In the genomic region with DNA sequence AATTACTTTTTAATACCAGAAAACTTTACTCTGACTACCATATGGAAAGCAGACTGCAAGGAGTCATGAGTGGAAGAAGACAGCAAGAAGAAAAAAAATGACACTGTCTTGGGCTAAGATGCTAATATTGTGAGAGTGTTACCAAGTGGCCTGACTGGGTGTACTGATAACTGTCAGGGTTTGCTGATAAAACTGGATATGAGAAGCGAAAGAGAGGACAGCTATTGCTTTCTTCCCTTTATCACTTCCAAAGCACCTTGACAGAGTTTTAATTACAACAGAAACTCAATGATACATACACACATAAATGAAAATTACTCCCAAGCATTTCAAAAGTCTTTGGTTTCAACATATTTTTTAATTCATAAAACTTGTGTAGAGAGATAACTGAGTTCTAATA, we compare ENCODE assay signal across 1 cellular context.
TF ChIP-seq lines count a peak whose summit lies in the region.

No MANE protein-coding gene starts in this region.

TF ChIP-seq in K562, 482 proteins besides CTCF, POLR2A, EP300 and RAD21 (continued from another document and continues in another):
- TF ChIP-seq, protein P1, sequence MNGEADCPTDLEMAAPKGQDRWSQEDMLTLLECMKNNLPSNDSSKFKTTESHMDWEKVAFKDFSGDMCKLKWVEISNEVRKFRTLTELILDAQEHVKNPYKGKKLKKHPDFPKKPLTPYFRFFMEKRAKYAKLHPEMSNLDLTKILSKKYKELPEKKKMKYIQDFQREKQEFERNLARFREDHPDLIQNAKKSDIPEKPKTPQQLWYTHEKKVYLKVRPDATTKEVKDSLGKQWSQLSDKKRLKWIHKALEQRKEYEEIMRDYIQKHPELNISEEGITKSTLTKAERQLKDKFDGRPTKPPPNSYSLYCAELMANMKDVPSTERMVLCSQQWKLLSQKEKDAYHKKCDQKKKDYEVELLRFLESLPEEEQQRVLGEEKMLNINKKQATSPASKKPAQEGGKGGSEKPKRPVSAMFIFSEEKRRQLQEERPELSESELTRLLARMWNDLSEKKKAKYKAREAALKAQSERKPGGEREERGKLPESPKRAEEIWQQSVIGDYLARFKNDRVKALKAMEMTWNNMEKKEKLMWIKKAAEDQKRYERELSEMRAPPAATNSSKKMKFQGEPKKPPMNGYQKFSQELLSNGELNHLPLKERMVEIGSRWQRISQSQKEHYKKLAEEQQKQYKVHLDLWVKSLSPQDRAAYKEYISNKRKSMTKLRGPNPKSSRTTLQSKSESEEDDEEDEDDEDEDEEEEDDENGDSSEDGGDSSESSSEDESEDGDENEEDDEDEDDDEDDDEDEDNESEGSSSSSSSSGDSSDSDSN (IDR thresholded peaks at IDR 0.05; ENCODE audit: borderline replicate concordance in 1 of 2, low read depth in 2 of 2, low read length in 2 of 2), result no peak
- TF ChIP-seq TAF7 (tag; IDR thresholded peaks at IDR 0.05), result no peak
- TF ChIP-seq ZKSCAN8 (CRISPR knock-in tag; IDR thresholded peaks at IDR 0.05), result no peak; the same call in 1 of the 2 replicates
- TF ChIP-seq DDX20 (tag; IDR thresholded peaks at IDR 0.05; ENCODE audit: low read depth), result no peak
- TF ChIP-seq, protein P2, sequence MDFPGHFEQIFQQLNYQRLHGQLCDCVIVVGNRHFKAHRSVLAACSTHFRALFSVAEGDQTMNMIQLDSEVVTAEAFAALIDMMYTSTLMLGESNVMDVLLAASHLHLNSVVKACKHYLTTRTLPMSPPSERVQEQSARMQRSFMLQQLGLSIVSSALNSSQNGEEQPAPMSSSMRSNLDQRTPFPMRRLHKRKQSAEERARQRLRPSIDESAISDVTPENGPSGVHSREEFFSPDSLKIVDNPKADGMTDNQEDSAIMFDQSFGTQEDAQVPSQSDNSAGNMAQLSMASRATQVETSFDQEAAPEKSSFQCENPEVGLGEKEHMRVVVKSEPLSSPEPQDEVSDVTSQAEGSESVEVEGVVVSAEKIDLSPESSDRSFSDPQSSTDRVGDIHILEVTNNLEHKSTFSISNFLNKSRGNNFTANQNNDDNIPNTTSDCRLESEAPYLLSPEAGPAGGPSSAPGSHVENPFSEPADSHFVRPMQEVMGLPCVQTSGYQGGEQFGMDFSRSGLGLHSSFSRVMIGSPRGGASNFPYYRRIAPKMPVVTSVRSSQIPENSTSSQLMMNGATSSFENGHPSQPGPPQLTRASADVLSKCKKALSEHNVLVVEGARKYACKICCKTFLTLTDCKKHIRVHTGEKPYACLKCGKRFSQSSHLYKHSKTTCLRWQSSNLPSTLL (IDR thresholded peaks at IDR 0.05), result no peak
- no peak for TF ChIP-seq HDAC8 (tag; IDR thresholded peaks at IDR 0.05)
- TF ChIP-seq, protein P3, sequence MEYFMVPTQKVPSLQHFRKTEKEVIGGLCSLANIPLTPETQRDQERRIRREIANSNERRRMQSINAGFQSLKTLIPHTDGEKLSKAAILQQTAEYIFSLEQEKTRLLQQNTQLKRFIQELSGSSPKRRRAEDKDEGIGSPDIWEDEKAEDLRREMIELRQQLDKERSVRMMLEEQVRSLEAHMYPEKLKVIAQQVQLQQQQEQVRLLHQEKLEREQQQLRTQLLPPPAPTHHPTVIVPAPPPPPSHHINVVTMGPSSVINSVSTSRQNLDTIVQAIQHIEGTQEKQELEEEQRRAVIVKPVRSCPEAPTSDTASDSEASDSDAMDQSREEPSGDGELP (CRISPR knock-in tag; IDR thresholded peaks at IDR 0.05; ENCODE audit: borderline replicate concordance), result no peak
- peak in 1 of 2 experiments; percentile 86; a peak in 3 of 4 replicates for TF ChIP-seq RCOR1 (IDR thresholded peaks at IDR 0.05; ENCODE audit: borderline replicate concordance in 1 of 2, low read depth in 2 of 2, low read length in 2 of 2)
- TF ChIP-seq, protein P4, sequence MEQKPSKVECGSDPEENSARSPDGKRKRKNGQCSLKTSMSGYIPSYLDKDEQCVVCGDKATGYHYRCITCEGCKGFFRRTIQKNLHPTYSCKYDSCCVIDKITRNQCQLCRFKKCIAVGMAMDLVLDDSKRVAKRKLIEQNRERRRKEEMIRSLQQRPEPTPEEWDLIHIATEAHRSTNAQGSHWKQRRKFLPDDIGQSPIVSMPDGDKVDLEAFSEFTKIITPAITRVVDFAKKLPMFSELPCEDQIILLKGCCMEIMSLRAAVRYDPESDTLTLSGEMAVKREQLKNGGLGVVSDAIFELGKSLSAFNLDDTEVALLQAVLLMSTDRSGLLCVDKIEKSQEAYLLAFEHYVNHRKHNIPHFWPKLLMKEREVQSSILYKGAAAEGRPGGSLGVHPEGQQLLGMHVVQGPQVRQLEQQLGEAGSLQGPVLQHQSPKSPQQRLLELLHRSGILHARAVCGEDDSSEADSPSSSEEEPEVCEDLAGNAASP (IDR thresholded peaks at IDR 0.05), result no peak
- no peak for TF ChIP-seq ERF (CRISPR knock-in tag; IDR thresholded peaks at IDR 0.05)
- no peak for TF ChIP-seq RBM15 (IDR thresholded peaks at IDR 0.05; ENCODE audit: insufficient read depth, low read length)
- TF ChIP-seq CSDE1 (IDR thresholded peaks at IDR 0.05), result no peak
- TF ChIP-seq, protein P5, sequence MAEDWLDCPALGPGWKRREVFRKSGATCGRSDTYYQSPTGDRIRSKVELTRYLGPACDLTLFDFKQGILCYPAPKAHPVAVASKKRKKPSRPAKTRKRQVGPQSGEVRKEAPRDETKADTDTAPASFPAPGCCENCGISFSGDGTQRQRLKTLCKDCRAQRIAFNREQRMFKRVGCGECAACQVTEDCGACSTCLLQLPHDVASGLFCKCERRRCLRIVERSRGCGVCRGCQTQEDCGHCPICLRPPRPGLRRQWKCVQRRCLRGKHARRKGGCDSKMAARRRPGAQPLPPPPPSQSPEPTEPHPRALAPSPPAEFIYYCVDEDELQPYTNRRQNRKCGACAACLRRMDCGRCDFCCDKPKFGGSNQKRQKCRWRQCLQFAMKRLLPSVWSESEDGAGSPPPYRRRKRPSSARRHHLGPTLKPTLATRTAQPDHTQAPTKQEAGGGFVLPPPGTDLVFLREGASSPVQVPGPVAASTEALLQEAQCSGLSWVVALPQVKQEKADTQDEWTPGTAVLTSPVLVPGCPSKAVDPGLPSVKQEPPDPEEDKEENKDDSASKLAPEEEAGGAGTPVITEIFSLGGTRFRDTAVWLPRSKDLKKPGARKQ (CRISPR knock-in tag; IDR thresholded peaks at IDR 0.05), result no peak
- no peak for TF ChIP-seq ZNF431 (CRISPR knock-in tag; IDR thresholded peaks at IDR 0.05)
- TF ChIP-seq, protein P6, sequence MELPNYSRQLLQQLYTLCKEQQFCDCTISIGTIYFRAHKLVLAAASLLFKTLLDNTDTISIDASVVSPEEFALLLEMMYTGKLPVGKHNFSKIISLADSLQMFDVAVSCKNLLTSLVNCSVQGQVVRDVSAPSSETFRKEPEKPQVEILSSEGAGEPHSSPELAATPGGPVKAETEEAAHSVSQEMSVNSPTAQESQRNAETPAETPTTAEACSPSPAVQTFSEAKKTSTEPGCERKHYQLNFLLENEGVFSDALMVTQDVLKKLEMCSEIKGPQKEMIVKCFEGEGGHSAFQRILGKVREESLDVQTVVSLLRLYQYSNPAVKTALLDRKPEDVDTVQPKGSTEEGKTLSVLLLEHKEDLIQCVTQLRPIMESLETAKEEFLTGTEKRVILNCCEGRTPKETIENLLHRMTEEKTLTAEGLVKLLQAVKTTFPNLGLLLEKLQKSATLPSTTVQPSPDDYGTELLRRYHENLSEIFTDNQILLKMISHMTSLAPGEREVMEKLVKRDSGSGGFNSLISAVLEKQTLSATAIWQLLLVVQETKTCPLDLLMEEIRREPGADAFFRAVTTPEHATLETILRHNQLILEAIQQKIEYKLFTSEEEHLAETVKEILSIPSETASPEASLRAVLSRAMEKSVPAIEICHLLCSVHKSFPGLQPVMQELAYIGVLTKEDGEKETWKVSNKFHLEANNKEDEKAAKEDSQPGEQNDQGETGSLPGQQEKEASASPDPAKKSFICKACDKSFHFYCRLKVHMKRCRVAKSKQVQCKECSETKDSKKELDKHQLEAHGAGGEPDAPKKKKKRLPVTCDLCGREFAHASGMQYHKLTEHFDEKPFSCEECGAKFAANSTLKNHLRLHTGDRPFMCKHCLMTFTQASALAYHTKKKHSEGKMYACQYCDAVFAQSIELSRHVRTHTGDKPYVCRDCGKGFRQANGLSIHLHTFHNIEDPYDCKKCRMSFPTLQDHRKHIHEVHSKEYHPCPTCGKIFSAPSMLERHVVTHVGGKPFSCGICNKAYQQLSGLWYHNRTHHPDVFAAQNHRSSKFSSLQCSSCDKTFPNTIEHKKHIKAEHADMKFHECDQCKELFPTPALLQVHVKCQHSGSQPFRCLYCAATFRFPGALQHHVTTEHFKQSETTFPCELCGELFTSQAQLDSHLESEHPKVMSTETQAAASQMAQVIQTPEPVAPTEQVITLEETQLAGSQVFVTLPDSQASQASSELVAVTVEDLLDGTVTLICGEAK (IDR thresholded peaks at IDR 0.05), result no peak
- TF ChIP-seq, protein P6 (CRISPR knock-in tag; IDR thresholded peaks at IDR 0.05), result no peak
- no peak for TF ChIP-seq HCFC1 (IDR thresholded peaks at IDR 0.05; ENCODE audit: low read depth, low read length)
- TF ChIP-seq, protein P7, sequence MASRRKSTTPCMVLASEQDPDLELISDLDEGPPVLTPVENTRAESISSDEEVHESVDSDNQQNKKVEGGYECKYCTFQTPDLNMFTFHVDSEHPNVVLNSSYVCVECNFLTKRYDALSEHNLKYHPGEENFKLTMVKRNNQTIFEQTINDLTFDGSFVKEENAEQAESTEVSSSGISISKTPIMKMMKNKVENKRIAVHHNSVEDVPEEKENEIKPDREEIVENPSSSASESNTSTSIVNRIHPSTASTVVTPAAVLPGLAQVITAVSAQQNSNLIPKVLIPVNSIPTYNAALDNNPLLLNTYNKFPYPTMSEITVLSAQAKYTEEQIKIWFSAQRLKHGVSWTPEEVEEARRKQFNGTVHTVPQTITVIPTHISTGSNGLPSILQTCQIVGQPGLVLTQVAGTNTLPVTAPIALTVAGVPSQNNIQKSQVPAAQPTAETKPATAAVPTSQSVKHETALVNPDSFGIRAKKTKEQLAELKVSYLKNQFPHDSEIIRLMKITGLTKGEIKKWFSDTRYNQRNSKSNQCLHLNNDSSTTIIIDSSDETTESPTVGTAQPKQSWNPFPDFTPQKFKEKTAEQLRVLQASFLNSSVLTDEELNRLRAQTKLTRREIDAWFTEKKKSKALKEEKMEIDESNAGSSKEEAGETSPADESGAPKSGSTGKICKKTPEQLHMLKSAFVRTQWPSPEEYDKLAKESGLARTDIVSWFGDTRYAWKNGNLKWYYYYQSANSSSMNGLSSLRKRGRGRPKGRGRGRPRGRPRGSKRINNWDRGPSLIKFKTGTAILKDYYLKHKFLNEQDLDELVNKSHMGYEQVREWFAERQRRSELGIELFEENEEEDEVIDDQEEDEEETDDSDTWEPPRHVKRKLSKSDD (conservative IDR thresholded peaks at IDR 0.05; ENCODE audit: low read length), result no peak
- no peak for TF ChIP-seq ZNF121 (CRISPR knock-in tag; conservative IDR thresholded peaks at IDR 0.05)
- TF ChIP-seq HNRNPH1 (optimal IDR thresholded peaks at IDR 0.05; ENCODE audit: low read depth, low read length), result no peak
- TF ChIP-seq ZNF764 (CRISPR knock-in tag; IDR thresholded peaks at IDR 0.05; ENCODE audit: low read depth), result no peak
- TF ChIP-seq MTA3 (IDR thresholded peaks at IDR 0.05; ENCODE audit: borderline replicate concordance), result no peak
- TF ChIP-seq, protein P8, sequence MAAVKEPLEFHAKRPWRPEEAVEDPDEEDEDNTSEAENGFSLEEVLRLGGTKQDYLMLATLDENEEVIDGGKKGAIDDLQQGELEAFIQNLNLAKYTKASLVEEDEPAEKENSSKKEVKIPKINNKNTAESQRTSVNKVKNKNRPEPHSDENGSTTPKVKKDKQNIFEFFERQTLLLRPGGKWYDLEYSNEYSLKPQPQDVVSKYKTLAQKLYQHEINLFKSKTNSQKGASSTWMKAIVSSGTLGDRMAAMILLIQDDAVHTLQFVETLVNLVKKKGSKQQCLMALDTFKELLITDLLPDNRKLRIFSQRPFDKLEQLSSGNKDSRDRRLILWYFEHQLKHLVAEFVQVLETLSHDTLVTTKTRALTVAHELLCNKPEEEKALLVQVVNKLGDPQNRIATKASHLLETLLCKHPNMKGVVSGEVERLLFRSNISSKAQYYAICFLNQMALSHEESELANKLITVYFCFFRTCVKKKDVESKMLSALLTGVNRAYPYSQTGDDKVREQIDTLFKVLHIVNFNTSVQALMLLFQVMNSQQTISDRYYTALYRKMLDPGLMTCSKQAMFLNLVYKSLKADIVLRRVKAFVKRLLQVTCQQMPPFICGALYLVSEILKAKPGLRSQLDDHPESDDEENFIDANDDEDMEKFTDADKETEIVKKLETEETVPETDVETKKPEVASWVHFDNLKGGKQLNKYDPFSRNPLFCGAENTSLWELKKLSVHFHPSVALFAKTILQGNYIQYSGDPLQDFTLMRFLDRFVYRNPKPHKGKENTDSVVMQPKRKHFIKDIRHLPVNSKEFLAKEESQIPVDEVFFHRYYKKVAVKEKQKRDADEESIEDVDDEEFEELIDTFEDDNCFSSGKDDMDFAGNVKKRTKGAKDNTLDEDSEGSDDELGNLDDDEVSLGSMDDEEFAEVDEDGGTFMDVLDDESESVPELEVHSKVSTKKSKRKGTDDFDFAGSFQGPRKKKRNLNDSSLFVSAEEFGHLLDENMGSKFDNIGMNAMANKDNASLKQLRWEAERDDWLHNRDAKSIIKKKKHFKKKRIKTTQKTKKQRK (IDR thresholded peaks at IDR 0.05; ENCODE audit: borderline replicate concordance, low read depth, low read length), result no peak
- TF ChIP-seq ZNF124 (CRISPR knock-in tag; IDR thresholded peaks at IDR 0.05), result no peak
- no peak for TF ChIP-seq ZNF140 (CRISPR knock-in tag; IDR thresholded peaks at IDR 0.05)
- no peak for TF ChIP-seq PURB (CRISPR knock-in tag; IDR thresholded peaks at IDR 0.05; ENCODE audit: low read depth)
